ENCODE assay signal across 9 cellular contexts in the genomic region with DNA sequence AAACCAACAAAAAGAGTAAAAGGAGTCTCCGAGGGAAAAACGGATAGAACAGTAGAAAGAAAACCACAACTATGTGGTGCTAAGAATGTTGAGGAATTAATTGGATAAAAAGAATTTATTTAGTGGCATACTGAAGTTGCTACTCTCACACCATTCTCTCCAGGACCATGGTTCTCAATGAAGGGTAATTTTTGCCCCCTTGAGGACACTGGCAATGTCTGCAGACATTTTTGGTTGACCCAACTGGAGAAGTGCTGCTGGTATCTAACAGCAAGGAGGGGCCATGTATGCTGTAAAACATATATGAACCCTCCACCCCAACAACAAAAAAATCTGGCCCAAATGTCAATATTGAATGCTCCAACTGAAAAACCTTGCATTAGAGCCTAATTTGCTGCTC.
DNase-seq lines count a peak whose midpoint lies in the region; ATAC-seq and TF ChIP-seq lines count a peak whose summit lies in the region.
"Had no signal": no experiment of that assay in that cellular context is flagged by ENCODE, and none has a peak within 500 bp of the region (broad histone marks: within the 10 kb centered on the region; RNA-seq: fewer than 3 reads in every experiment).

No MANE protein-coding gene starts in this region.

- ATAC-seq in activated CD4-positive, alpha-beta T cell treated with anti-CD3 and anti-CD28 coated beads for 36 hours, result no peak

- no peak overlapping the region for H3K27ac Mint-ChIP-seq in activated CD4-positive, alpha-beta T cell treated with anti-CD3 and anti-CD28 coated beads for 36 hours

- CTCF ChIA-PET in OCI-LY7 (lab: Charles Lee; ENCODE audit: unreplicated experiment), result no interaction called here
- CTCF ChIA-PET in activated CD4-positive, alpha-beta T cell treated with anti-CD3 and anti-CD28 coated beads for 36 hours (lab: Charles Lee), result no interaction called here

- H3K9me3 Mint-ChIP-seq in activated CD4-positive, alpha-beta T cell treated with anti-CD3 and anti-CD28 coated beads for 36 hours (ENCODE audit: low read depth), result peaks cover 2% of the 10 kb centered on the region

- no peak overlapping the region for H3K4me2 ChIP-seq in OCI-LY7 (ENCODE audit: low read length)

- intact Hi-C loops in OCI-LY7 (cut with micrococcal nuclease; ENCODE audit: unreplicated experiment), result no loop called here
- intact Hi-C loops in vagina (cut with DNase I), result no loop called here
- intact Hi-C loops in activated CD4-positive, alpha-beta T cell treated with anti-CD3 and anti-CD28 coated beads for 36 hours (cut with DNase I, micrococcal nuclease), result no loop called here

- no peak overlapping the region for H2AFZ ChIP-seq in OCI-LY7 (ENCODE audit: low read length)

- in situ Hi-C loops in ACHN (cut with HindIII; ENCODE audit: low pct_ligation_motif_present, low pct_unique_long_range_greater_than_20kb, low sequenced_read_pairs), result no loop called here

- no peak for TF ChIP-seq POLR2A in vagina (IDR thresholded peaks at IDR 0.05)

- H3K9me2 ChIP-seq in OCI-LY7 (ENCODE audit: insufficient read depth, low read length), result no peaks in the 10 kb centered on the region

- BruUV-seq in OCI-LY7 (replicated peaks; lab: Mats Ljungman, UMichigan), result no TSS peak

- DNase-seq in ACHN (peak; percentile 40), OCI-LY7 (ENCODE audit: low spot score) (peak; percentile 38), foreskin fibroblast (no peak), vagina (ENCODE audit: extremely low spot score in 2 of 2) (no peak), ecto neural progenitor cell (ENCODE audit: low spot score) (no peak)
- no peak for DNase-seq in effector CD8-positive, alpha-beta T cell (lab: John Stamatoyannopoulos, UW)
- DNase-seq in activated CD4-positive, alpha-beta T cell treated with anti-CD3 and anti-CD28 coated beads for 36 hours, result no peak
- DNase-seq: NCI-H524 treated with DMSO at 0.1 percent for 48 hours had no signal

- TF ChIP-seq CTCF in GM12874 (IDR thresholded peaks at IDR 0.05; ENCODE audit: insufficient read depth, low read depth, low read length) (peak; percentile 27; the same call in 1 of the 2 replicates), OCI-LY7 (conservative IDR thresholded peaks at IDR 0.05; ENCODE audit: low read length) (peak; percentile 65), foreskin fibroblast (IDR thresholded peaks at IDR 0.05; ENCODE audit: low read depth, low read length) (peak; percentile 32), vagina (IDR thresholded peaks at IDR 0.05) (no peak)

- no peaks in the 10 kb centered on the region for H3K27me3 Mint-ChIP-seq in activated CD4-positive, alpha-beta T cell treated with anti-CD3 and anti-CD28 coated beads for 36 hours

- no peaks in the 10 kb centered on the region for H3K9me3 ChIP-seq in OCI-LY7 (ENCODE audit: low read length)
- no peaks in the 10 kb centered on the region for H3K9me3 ChIP-seq in vagina

- H3K4me3 ChIP-seq in OCI-LY7 (ENCODE audit: low read depth, low read length, poor library complexity, severe bottlenecking) (no peak overlapping the region), foreskin fibroblast (ENCODE audit: low read depth in 1 of 2, low read length in 2 of 2) (no peak overlapping the region), vagina (no peak overlapping the region)

- no peak overlapping the region for H3K4me3 Mint-ChIP-seq in activated CD4-positive, alpha-beta T cell treated with anti-CD3 and anti-CD28 coated beads for 36 hours

- H3K36me3 Mint-ChIP-seq in activated CD4-positive, alpha-beta T cell treated with anti-CD3 and anti-CD28 coated beads for 36 hours (ENCODE audit: low read depth), result peaks cover 26% of the 10 kb centered on the region

- H3K36me3 ChIP-seq in OCI-LY7 (ENCODE audit: insufficient read depth, low read length), result peaks cover 79% of the 10 kb centered on the region
- peaks cover 0 to 5% of the 10 kb centered on the region in 2 donors for H3K36me3 ChIP-seq in vagina

- H3K79me2 ChIP-seq in OCI-LY7 (ENCODE audit: insufficient read depth, low read depth, low read length), result no peaks in the 10 kb centered on the region

- H4K20me1 ChIP-seq in OCI-LY7 (ENCODE audit: insufficient read depth, low read length), result no peaks in the 10 kb centered on the region

- H3K4me1 Mint-ChIP-seq in activated CD4-positive, alpha-beta T cell treated with anti-CD3 and anti-CD28 coated beads for 36 hours, result peaks cover 2% of the 10 kb centered on the region

- POLR2A ChIA-PET in OCI-LY7 (lab: Charles Lee), result no interaction called here
- POLR2A ChIA-PET in activated CD4-positive, alpha-beta T cell treated with anti-CD3 and anti-CD28 coated beads for 36 hours (lab: Charles Lee), result no interaction called here

- H3K4me1 ChIP-seq in OCI-LY7 (ENCODE audit: insufficient read depth, low read length, poor library complexity, severe bottlenecking) (no peaks in the 10 kb centered on the region), vagina (no peaks in the 10 kb centered on the region)

- H3K27ac ChIP-seq in OCI-LY7 (ENCODE audit: low read depth, low read length, poor library complexity, severe bottlenecking) (no peak overlapping the region), vagina (no peak overlapping the region)

- H3K27me3 ChIP-seq in vagina, result no peaks in the 10 kb centered on the region

Comparison
In these comparisons a context has a peak if more than half of its experiments do, and no peak if none do; other contexts are left out.
1. DNase-seq: peak in ACHN (single experiment) and OCI-LY7 (single experiment); none in foreskin fibroblast (0 of 2), vagina (0 of 2), ecto neural progenitor cell (single experiment), effector CD8-positive, alpha-beta T cell (single experiment) and activated CD4-positive, alpha-beta T cell treated with anti-CD3 and anti-CD28 coated beads for 36 hours (single experiment).
2. CTCF ChIP-seq: peak in GM12874 (single experiment), OCI-LY7 (single experiment) and foreskin fibroblast (single experiment); none in vagina (0 of 3).